ENCODE assay signal across 12 cellular contexts in genomic region chr2:28619213-28620196, GRCh38.
DNase-seq lines count a peak whose midpoint lies in the region; ATAC-seq and TF ChIP-seq lines count a peak whose summit lies in the region.
"Had no signal": no experiment of that assay in that cellular context is flagged by ENCODE, and none has a peak within 500 bp of the region (broad histone marks: within the 10 kb centered on the region; RNA-seq: fewer than 3 reads in every experiment).

No MANE protein-coding gene starts in this region.

- intact Hi-C loops in activated naive CD4-positive, alpha-beta T cell treated with anti-CD3 and anti-CD28 coated beads for 36 hours (cut with micrococcal nuclease), result loop anchor here (2.0 to 10.0 kb wide), 3 partner anchors 227 to 1527 kb away; partner anchors contain the start of genes CLIP4, FOSL2 and YPEL5

- DNase-seq in activated naive CD4-positive, alpha-beta T cell treated with anti-CD3 and anti-CD28 coated beads for 36 hours, result no peak
- DNase-seq in activated naive CD4-positive, alpha-beta T cell (lab: John Stamatoyannopoulos, UW), result no peak
- no peak for DNase-seq in activated naive CD8-positive, alpha-beta T cell treated with anti-CD3 and anti-CD28 coated beads, Interleukin-2, amount 10 ng/mL, durations not matched to agents 7 days and 5 days
- DNase-seq in mesothelial cell of epicardium (ENCODE audit: low spot score in 2 of 2, unreplicated experiment in 2 of 2), result no peak
- no peak for DNase-seq in type B pancreatic cell (ENCODE audit: extremely low spot score, unreplicated experiment)
- DNase-seq in SKM-1 (lab: John Stamatoyannopoulos, UW; ENCODE audit: unreplicated experiment), result no peak
- DNase-seq: HCEC 1CT, NCI-H524 treated with DMSO at 0.1 percent for 48 hours had no signal

- no peak for ATAC-seq in activated naive CD8-positive, alpha-beta T cell treated with anti-CD3 and anti-CD28 coated beads, Interleukin-2, amount 10 ng/mL, durations not matched to agents 7 days and 5 days (ENCODE audit: low read depth)
- ATAC-seq in GM18873 (IDR thresholded peaks at IDR 0.05; ENCODE audit: low FRiP score, unreplicated experiment) (no peak), GM18520 (IDR thresholded peaks at IDR 0.05; ENCODE audit: unreplicated experiment) (no peak)
- ATAC-seq: left lobe of liver, psoas muscle had no signal

- H3K27ac Mint-ChIP-seq in activated naive CD4-positive, alpha-beta T cell treated with anti-CD3 and anti-CD28 coated beads for 36 hours, result peak overlapping the region; percentile 17
- H3K27ac Mint-ChIP-seq in activated naive CD8-positive, alpha-beta T cell treated with anti-CD3 and anti-CD28 coated beads, Interleukin-2, amount 10 ng/mL, durations not matched to agents 7 days and 5 days, result peak overlapping the region; percentile 57
- H3K27ac Mint-ChIP-seq in mesothelial cell of epicardium, result peak overlapping the region; percentile 69
- peak overlapping the region; percentile 97 for H3K27ac Mint-ChIP-seq in type B pancreatic cell

- no peaks in the 10 kb centered on the region for H3K27me3 Mint-ChIP-seq in activated naive CD4-positive, alpha-beta T cell treated with anti-CD3 and anti-CD28 coated beads for 36 hours (ENCODE audit: low read depth)
- no peaks in the 10 kb centered on the region for H3K27me3 Mint-ChIP-seq in activated naive CD8-positive, alpha-beta T cell treated with anti-CD3 and anti-CD28 coated beads, Interleukin-2, amount 10 ng/mL, durations not matched to agents 7 days and 5 days
- H3K27me3 Mint-ChIP-seq in mesothelial cell of epicardium (ENCODE audit: low read depth) (no peaks in the 10 kb centered on the region), type B pancreatic cell (no peaks in the 10 kb centered on the region)

- no peaks in the 10 kb centered on the region for H3K9me3 Mint-ChIP-seq in activated naive CD4-positive, alpha-beta T cell treated with anti-CD3 and anti-CD28 coated beads for 36 hours
- H3K9me3 Mint-ChIP-seq in activated naive CD8-positive, alpha-beta T cell treated with anti-CD3 and anti-CD28 coated beads, Interleukin-2, amount 10 ng/mL, durations not matched to agents 7 days and 5 days, result no peaks in the 10 kb centered on the region
- no peaks in the 10 kb centered on the region for H3K9me3 Mint-ChIP-seq in mesothelial cell of epicardium
- no peaks in the 10 kb centered on the region for H3K9me3 Mint-ChIP-seq in type B pancreatic cell

- TF ChIP-seq CTCF in mesothelial cell of epicardium (IDR thresholded peaks at IDR 0.05; ENCODE audit: unreplicated experiment) (no peak), type B pancreatic cell (conservative IDR thresholded peaks at IDR 0.05) (no peak)

- H3K4me3 Mint-ChIP-seq in activated naive CD4-positive, alpha-beta T cell treated with anti-CD3 and anti-CD28 coated beads for 36 hours, result no peak overlapping the region
- no peak overlapping the region for H3K4me3 Mint-ChIP-seq in activated naive CD8-positive, alpha-beta T cell treated with anti-CD3 and anti-CD28 coated beads, Interleukin-2, amount 10 ng/mL, durations not matched to agents 7 days and 5 days
- H3K4me3 Mint-ChIP-seq in mesothelial cell of epicardium (no peak overlapping the region), type B pancreatic cell (peak overlapping the region; percentile 61)

- POLR2A ChIA-PET in activated naive CD8-positive, alpha-beta T cell treated with anti-CD3 and anti-CD28 coated beads, Interleukin-2, amount 10 ng/mL, durations not matched to agents 7 days and 5 days (lab: Charles Lee), result interaction anchor here (0.7 to 2.6 kb wide), 3 partner anchors 13 to 133 kb away, joined by 4 to 16 read pairs (median 5); partner anchors contain the start of gene PPP1CB

- peaks cover 73% of the 10 kb centered on the region for H3K4me1 Mint-ChIP-seq in activated naive CD4-positive, alpha-beta T cell treated with anti-CD3 and anti-CD28 coated beads for 36 hours (ENCODE audit: low read depth)
- H3K4me1 Mint-ChIP-seq in activated naive CD8-positive, alpha-beta T cell treated with anti-CD3 and anti-CD28 coated beads, Interleukin-2, amount 10 ng/mL, durations not matched to agents 7 days and 5 days, result peaks cover 67% of the 10 kb centered on the region
- H3K4me1 Mint-ChIP-seq in mesothelial cell of epicardium, result peaks cover 37% of the 10 kb centered on the region
- peaks cover 29% of the 10 kb centered on the region for H3K4me1 Mint-ChIP-seq in type B pancreatic cell (ENCODE audit: unreplicated experiment)

- peaks cover 2% of the 10 kb centered on the region for H3K36me3 Mint-ChIP-seq in activated naive CD4-positive, alpha-beta T cell treated with anti-CD3 and anti-CD28 coated beads for 36 hours (ENCODE audit: low read depth)
- no peaks in the 10 kb centered on the region for H3K36me3 Mint-ChIP-seq in activated naive CD8-positive, alpha-beta T cell treated with anti-CD3 and anti-CD28 coated beads, Interleukin-2, amount 10 ng/mL, durations not matched to agents 7 days and 5 days
- H3K36me3 Mint-ChIP-seq in mesothelial cell of epicardium, result no peaks in the 10 kb centered on the region
- H3K36me3 Mint-ChIP-seq in type B pancreatic cell, result no peaks in the 10 kb centered on the region

- CTCF ChIA-PET in activated naive CD4-positive, alpha-beta T cell treated with anti-CD3 and anti-CD28 coated beads for 36 hours (lab: Charles Lee), result interaction anchor here (0.9 kb wide), 1 partner anchor 9 kb away, joined by 4 read pairs; no protein-coding TSS in a partner anchor

Comparison
In these comparisons a context has a peak if more than half of its experiments do, and no peak if none do; other contexts are left out.
1. H3K27ac Mint-ChIP-seq: peak in every context shown above with its lines; median percentile 97 in type B pancreatic cell; 69 in mesothelial cell of epicardium; 57 in activated naive CD8-positive, alpha-beta T cell treated with anti-CD3 and anti-CD28 coated beads, Interleukin-2, amount 10 ng/mL, durations not matched to agents 7 days and 5 days; 17 in activated naive CD4-positive, alpha-beta T cell treated with anti-CD3 and anti-CD28 coated beads for 36 hours.